Comparison of ENCODE assay signal across 1 cellular context in the genomic region with DNA sequence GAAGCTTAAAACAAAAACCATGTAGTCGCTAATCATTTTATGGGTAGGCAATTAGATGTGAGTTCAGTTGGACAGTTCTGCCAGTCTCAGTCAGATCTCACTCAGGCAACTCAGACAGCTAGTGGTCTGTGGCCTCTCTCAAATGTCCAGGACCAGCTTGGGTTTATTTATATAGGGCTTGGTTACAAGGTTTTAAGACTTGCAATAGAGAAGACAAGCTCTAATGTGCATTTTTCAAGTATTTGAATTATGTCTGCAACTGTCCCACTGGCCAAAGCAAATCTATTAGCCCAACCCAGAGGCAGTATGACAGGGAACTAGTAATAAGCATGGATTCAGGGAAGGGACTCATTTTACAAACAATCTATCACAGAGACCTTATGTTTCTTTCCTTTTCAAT.
TF ChIP-seq lines count a peak whose summit lies in the region.

No MANE protein-coding gene starts in this region.

TF ChIP-seq in IMR-90, 13 proteins besides CTCF, POLR2A, EP300 and RAD21:
- TF ChIP-seq, protein P1, sequence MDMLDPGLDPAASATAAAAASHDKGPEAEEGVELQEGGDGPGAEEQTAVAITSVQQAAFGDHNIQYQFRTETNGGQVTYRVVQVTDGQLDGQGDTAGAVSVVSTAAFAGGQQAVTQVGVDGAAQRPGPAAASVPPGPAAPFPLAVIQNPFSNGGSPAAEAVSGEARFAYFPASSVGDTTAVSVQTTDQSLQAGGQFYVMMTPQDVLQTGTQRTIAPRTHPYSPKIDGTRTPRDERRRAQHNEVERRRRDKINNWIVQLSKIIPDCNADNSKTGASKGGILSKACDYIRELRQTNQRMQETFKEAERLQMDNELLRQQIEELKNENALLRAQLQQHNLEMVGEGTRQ (IDR thresholded peaks at IDR 0.05; ENCODE audit: low read depth, low read length) = no peak
- TF ChIP-seq RCOR1 (IDR thresholded peaks at IDR 0.05; ENCODE audit: insufficient replicate concordance, low read length) = no peak
- TF ChIP-seq BHLHE40 (IDR thresholded peaks at IDR 0.05; ENCODE audit: low read depth, low read length) = no peak
- TF ChIP-seq MAFK (IDR thresholded peaks at IDR 0.05; ENCODE audit: low read depth, low read length) = no peak
